16 cellular contexts compared by ENCODE assay signal in the genomic region with DNA sequence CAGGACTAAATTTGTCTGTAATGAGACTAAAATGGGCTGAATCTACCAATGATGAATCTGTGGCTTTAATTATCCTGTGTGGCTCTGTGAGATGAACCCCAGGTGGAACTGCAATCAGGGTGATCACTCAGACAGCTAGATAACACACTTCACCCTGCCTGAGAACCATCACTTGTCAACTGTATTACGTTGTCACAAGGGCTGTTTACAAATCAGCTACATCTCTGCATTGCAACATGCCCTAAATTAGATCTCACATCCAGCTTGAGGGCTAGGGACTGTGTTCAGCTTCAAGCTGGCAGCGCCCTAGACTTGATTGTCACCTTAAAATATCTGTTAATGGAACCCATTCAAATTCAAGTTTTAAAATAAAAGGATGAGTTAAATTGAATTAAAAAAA.
DNase-seq lines count a peak whose midpoint lies in the region; ATAC-seq and TF ChIP-seq lines count a peak whose summit lies in the region.
"Had no signal": no experiment of that assay in that cellular context is flagged by ENCODE, and none has a peak within 500 bp of the region (broad histone marks: within the 10 kb centered on the region; RNA-seq: fewer than 3 reads in every experiment).

No MANE protein-coding gene starts in this region.

- peak overlapping the region; percentile 2 for H3K27ac ChIP-seq in subcutaneous abdominal adipose tissue (ENCODE audit: low read depth, low read length)
- H3K27ac ChIP-seq: prostate gland had no signal

- H3K36me3 ChIP-seq in subcutaneous abdominal adipose tissue (ENCODE audit: control insufficient read depth in 5 of 5, insufficient read depth in 5 of 5, low read length in 5 of 5) (no peaks in the 10 kb centered on the region), MG63 (no peaks in the 10 kb centered on the region)
- H3K36me3 ChIP-seq: prostate gland had no signal

- no peak overlapping the region for H3K9ac ChIP-seq in subcutaneous abdominal adipose tissue (ENCODE audit: low read length in 5 of 5)

- H3K36me3 Mint-ChIP-seq in stimulated activated naive CD8-positive, alpha-beta T cell treated with anti-CD3 and anti-CD28 coated beads, Interleukin-15, Interleukin-2, amounts not matched to agents 100 ng/mL and 50 ng/mL, for 24 hours (ENCODE audit: low read depth) = peaks cover 8% of the 10 kb centered on the region
- no peaks in the 10 kb centered on the region for H3K36me3 Mint-ChIP-seq in glutamatergic neuron (ENCODE audit: unreplicated experiment)
- H3K36me3 Mint-ChIP-seq: activated naive CD8-positive, alpha-beta T cell had no signal

- no peak for TF ChIP-seq CTCF in glutamatergic neuron (IDR thresholded peaks at IDR 0.05; ENCODE audit: partially characterized antibody, unreplicated experiment)

- no peaks in the 10 kb centered on the region for H3K27me3 Mint-ChIP-seq in stimulated activated naive CD8-positive, alpha-beta T cell treated with anti-CD3 and anti-CD28 coated beads, Interleukin-15, Interleukin-2, amounts not matched to agents 100 ng/mL and 50 ng/mL, for 24 hours
- H3K27me3 Mint-ChIP-seq in glutamatergic neuron (ENCODE audit: unreplicated experiment) = no peaks in the 10 kb centered on the region
- H3K27me3 Mint-ChIP-seq: activated naive CD8-positive, alpha-beta T cell had no signal

- H3K4me1 ChIP-seq in subcutaneous abdominal adipose tissue (ENCODE audit: control insufficient read depth in 5 of 5, insufficient read depth in 5 of 5, low read length in 5 of 5) = peaks cover 0 to 36% (median 22%) of the 10 kb centered on the region in 5 donors
- H3K4me1 ChIP-seq: prostate gland had no signal

- ATAC-seq in stimulated activated naive CD8-positive, alpha-beta T cell treated with anti-CD3 and anti-CD28 coated beads, Interleukin-15, Interleukin-2, amounts not matched to agents 100 U/mL and 50 U/mL, for 24 hours = no peak
- no peak for ATAC-seq in GM21447 (IDR thresholded peaks at IDR 0.05; ENCODE audit: unreplicated experiment)

- no peaks in the 10 kb centered on the region for H3K9me3 Mint-ChIP-seq in stimulated activated naive CD8-positive, alpha-beta T cell treated with anti-CD3 and anti-CD28 coated beads, Interleukin-15, Interleukin-2, amounts not matched to agents 100 ng/mL and 50 ng/mL, for 24 hours
- H3K9me3 Mint-ChIP-seq in glutamatergic neuron (ENCODE audit: unreplicated experiment) = no peaks in the 10 kb centered on the region

- in situ Hi-C loops in SK-MEL-5 (cut with HindIII; ENCODE audit: low pct_unique_long_range_greater_than_20kb, low sequenced_read_pairs) = no loop called here

- H3K9me3 ChIP-seq in subcutaneous abdominal adipose tissue (ENCODE audit: control insufficient read depth in 5 of 5, low read length in 5 of 5) (peaks cover 0 to 2% (median 0%) of the 10 kb centered on the region in 5 donors), MG63 (no peaks in the 10 kb centered on the region)
- H3K9me3 ChIP-seq: prostate gland had no signal

- peak overlapping the region; percentile 52 for H3K27ac Mint-ChIP-seq in stimulated activated naive CD8-positive, alpha-beta T cell treated with anti-CD3 and anti-CD28 coated beads, Interleukin-15, Interleukin-2, amounts not matched to agents 100 ng/mL and 50 ng/mL, for 24 hours
- peak overlapping the region; percentile 80 for H3K27ac Mint-ChIP-seq in glutamatergic neuron (ENCODE audit: unreplicated experiment)
- H3K27ac Mint-ChIP-seq: activated naive CD8-positive, alpha-beta T cell had no signal

- peaks cover 75% of the 10 kb centered on the region for H3K4me1 Mint-ChIP-seq in stimulated activated naive CD8-positive, alpha-beta T cell treated with anti-CD3 and anti-CD28 coated beads, Interleukin-15, Interleukin-2, amounts not matched to agents 100 ng/mL and 50 ng/mL, for 24 hours (ENCODE audit: low read depth)
- peaks cover 15% of the 10 kb centered on the region for H3K4me1 Mint-ChIP-seq in glutamatergic neuron (ENCODE audit: low read depth, unreplicated experiment)

- no peak overlapping the region for H3K4me3 ChIP-seq in subcutaneous abdominal adipose tissue (ENCODE audit: low read depth in 1 of 5, low read length in 5 of 5)
- H3K4me3 ChIP-seq in MG63 = no peak overlapping the region
- H3K4me3 ChIP-seq: prostate gland had no signal

- peaks cover 0 to 4% (median 0%) of the 10 kb centered on the region in 5 donors for H3K27me3 ChIP-seq in subcutaneous abdominal adipose tissue (ENCODE audit: control insufficient read depth in 5 of 5, insufficient read depth in 4 of 5, low read length in 5 of 5)
- no peaks in the 10 kb centered on the region for H3K27me3 ChIP-seq in MG63

- no peak for DNase-seq in stimulated activated naive CD8-positive, alpha-beta T cell treated with anti-CD3 and anti-CD28 coated beads, Interleukin-15, Interleukin-2, amounts not matched to agents 100 U/mL and 50 U/mL, for 24 hours
- DNase-seq in SK-MEL-5 (ENCODE audit: low read depth, low spot score) (peak; percentile 19), glutamatergic neuron (no peak), ecto neural progenitor cell (ENCODE audit: low spot score) (no peak), MG63 (no peak)
- DNase-seq: activated CD4-positive, CD25-positive, alpha-beta regulatory T cell treated with anti-CD3 and anti-CD28 coated beads, Interleukin-2, amount 50 U/mL, for 72 hours; effector CD4-positive, alpha-beta T cell; left ventricle myocardium superior; NCI-H2081; NCI-H748 treated with DMSO at 0.1 percent for 48 hours; RPMI8226 had no signal

- H3K4me3 Mint-ChIP-seq in stimulated activated naive CD8-positive, alpha-beta T cell treated with anti-CD3 and anti-CD28 coated beads, Interleukin-15, Interleukin-2, amounts not matched to agents 100 ng/mL and 50 ng/mL, for 24 hours = no peak overlapping the region
- H3K4me3 Mint-ChIP-seq in glutamatergic neuron (ENCODE audit: unreplicated experiment) = no peak overlapping the region
- H3K4me3 Mint-ChIP-seq: activated naive CD8-positive, alpha-beta T cell had no signal
